ENCODE assay signal across 15 cellular contexts in the genomic region with DNA sequence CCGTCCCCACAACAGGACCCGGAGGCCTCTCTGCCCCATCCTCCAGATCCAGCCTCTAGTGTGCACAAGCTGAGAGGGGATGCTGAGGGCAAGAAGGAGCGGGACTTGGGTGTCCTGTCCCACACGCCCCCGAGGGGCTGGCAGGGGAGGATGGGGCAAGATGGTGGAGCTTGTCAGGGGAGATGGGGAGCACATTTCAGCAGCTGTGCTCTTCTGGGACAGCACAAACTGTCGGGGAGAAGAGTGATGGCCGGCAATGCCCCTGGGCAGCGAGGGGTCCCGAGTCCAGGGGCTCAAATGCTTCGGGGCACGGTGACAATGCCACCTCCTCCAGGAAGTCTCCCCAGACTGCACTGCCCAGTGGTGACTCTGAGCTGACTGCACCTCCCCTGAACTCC.
"Had no signal": no experiment of that assay in that cellular context is flagged by ENCODE, and none has a peak within 500 bp of the region (broad histone marks: within the 10 kb centered on the region; RNA-seq: fewer than 3 reads in every experiment).

No MANE protein-coding gene starts in this region.

- H3K27ac Mint-ChIP-seq: dendritic cell treated with granulocyte-macrophage colony-stimulating factor and Interleukin-4, amounts not matched to agents 40 ng/mL and 50 ng/mL, for 4 days; effector memory CD8-positive, alpha-beta T cell; naive B cell; nephron had no signal

- DNase-seq: naive B cell; small intestine; stimulated activated CD4-positive, alpha-beta T cell treated with anti-CD3 and anti-CD28 coated beads, Interleukin-12 subunit alpha, Interleukin-12 subunit beta, amount 100 ng/mL, for 4 hours; stimulated activated naive CD4-positive, alpha-beta T cell treated with Interleukin-2 at 50 U/mL for 16 hours had no signal

- H3K36me3 ChIP-seq: esophagus muscularis mucosa, gastroesophageal sphincter, prostate gland had no signal

- H3K4me1 ChIP-seq: parathyroid adenoma had no signal

- H3K9me3 Mint-ChIP-seq: dendritic cell treated with granulocyte-macrophage colony-stimulating factor and Interleukin-4, amounts not matched to agents 40 ng/mL and 50 ng/mL, for 4 days; effector memory CD8-positive, alpha-beta T cell; naive B cell; nephron had no signal

- H3K4me3 ChIP-seq: hepatocyte, prostate gland had no signal

- H3K9me3 ChIP-seq: esophagus muscularis mucosa, gastroesophageal sphincter, prostate gland had no signal

- H3K4me3 Mint-ChIP-seq: dendritic cell treated with granulocyte-macrophage colony-stimulating factor and Interleukin-4, amounts not matched to agents 40 ng/mL and 50 ng/mL, for 4 days; nephron had no signal

- FAIRE-seq: colon, small intestine, urothelium cell line had no signal

- H3K27me3 ChIP-seq: hepatocyte had no signal

- H3K79me2 ChIP-seq: hepatocyte, parathyroid adenoma had no signal

- H3K27ac ChIP-seq: epithelial cell of prostate, hepatocyte, parathyroid adenoma had no signal

- H3K4me2 ChIP-seq: hepatocyte had no signal

- H3K36me3 Mint-ChIP-seq: naive B cell had no signal

- H2AFZ ChIP-seq: hepatocyte, parathyroid adenoma had no signal

- H3K9ac ChIP-seq: parathyroid adenoma had no signal
